ENCODE assay signal across 18 cellular contexts in genomic region chr16:84085774-84086173, GRCh38. TPM values are rescaled to one million over a fixed set of nuclear protein-coding genes. Genes with fewer than 3 reads are reported as not detected.
DNase-seq lines count a peak whose midpoint lies in the region; ATAC-seq and TF ChIP-seq lines count a peak whose summit lies in the region.
"Had no signal": no experiment of that assay in that cellular context is flagged by ENCODE, and none has a peak within 500 bp of the region (broad histone marks: within the 10 kb centered on the region; RNA-seq: fewer than 3 reads in every experiment).

No MANE protein-coding gene starts in this region.

- peak overlapping the region; percentile 82 for H3K27ac ChIP-seq in Karpas-422 (ENCODE audit: low read length)
- no peak overlapping the region for H3K27ac ChIP-seq in aorta (ENCODE audit: low read depth in 1 of 2, low read length in 2 of 2)
- H3K27ac ChIP-seq: hepatocyte had no signal

- peak overlapping the region; percentile 42 for H3K27ac Mint-ChIP-seq in activated CD8-positive, alpha-beta memory T cell treated with anti-CD3 and anti-CD28 coated beads, Interleukin-2, amount 10 ng/mL, durations not matched to agents 7 days and 5 days
- H3K27ac Mint-ChIP-seq in T-cell, result peak overlapping the region; percentile 30 to 46
- peak overlapping the region in 1 of 2 donors; percentile 57 for H3K27ac Mint-ChIP-seq in natural killer cell
- no peak overlapping the region for H3K27ac Mint-ChIP-seq in WTC11
- H3K27ac Mint-ChIP-seq: type B pancreatic cell had no signal

- H3K4me1 ChIP-seq in Karpas-422 (ENCODE audit: low read length) (peaks cover 53% of the 10 kb centered on the region), aorta (ENCODE audit: control insufficient read depth in 1 of 2, insufficient read depth in 2 of 2, low read length in 2 of 2) (no peaks in the 10 kb centered on the region)

- H3K4me1 Mint-ChIP-seq in activated CD8-positive, alpha-beta memory T cell treated with anti-CD3 and anti-CD28 coated beads, Interleukin-2, amount 10 ng/mL, durations not matched to agents 7 days and 5 days, result peaks cover 49% of the 10 kb centered on the region
- H3K4me1 Mint-ChIP-seq in T-cell, result peaks cover 37 to 52% (median 51%) of the 10 kb centered on the region in 3 donors
- H3K4me1 Mint-ChIP-seq in natural killer cell, result peaks cover 27 to 28% of the 10 kb centered on the region in 2 donors
- no peaks in the 10 kb centered on the region for H3K4me1 Mint-ChIP-seq in WTC11

- peaks cover 22% of the 10 kb centered on the region for H3K79me2 ChIP-seq in Karpas-422 (ENCODE audit: low read length)

- POLR2A ChIA-PET in T-cell (lab: Charles Lee), result no interaction called here
- POLR2A ChIA-PET in WTC11 (lab: Charles Lee), result no interaction called here

- no peaks in the 10 kb centered on the region for H4K20me1 ChIP-seq in Karpas-422 (ENCODE audit: insufficient read depth, low read depth, low read length)

- TF ChIP-seq CTCF in natural killer cell (IDR thresholded peaks at IDR 0.05), result no peak
- no peak for TF ChIP-seq CTCF in WTC11 (IDR thresholded peaks at IDR 0.05)

- no peaks in the 10 kb centered on the region for H3K27me3 ChIP-seq in Karpas-422 (ENCODE audit: low read length)
- no peaks in the 10 kb centered on the region for H3K27me3 ChIP-seq in aorta (ENCODE audit: control insufficient read depth in 1 of 2, insufficient read depth in 2 of 2, low read length in 1 of 2)
- H3K27me3 ChIP-seq: hepatocyte had no signal

- no peaks in the 10 kb centered on the region for H3K9me3 Mint-ChIP-seq in activated CD8-positive, alpha-beta memory T cell treated with anti-CD3 and anti-CD28 coated beads, Interleukin-2, amount 10 ng/mL, durations not matched to agents 7 days and 5 days (ENCODE audit: low read depth)
- H3K9me3 Mint-ChIP-seq in T-cell (no peaks in the 10 kb centered on the region), natural killer cell (no peaks in the 10 kb centered on the region), WTC11 (no peaks in the 10 kb centered on the region)
- H3K9me3 Mint-ChIP-seq: type B pancreatic cell had no signal

- intact Hi-C loops in natural killer cell (cut with micrococcal nuclease), result loop anchor here (2.0 kb wide), 1 partner anchor 101 kb away; the partner anchor contains the start of gene TAF1C
- intact Hi-C loops in aorta (cut with DNase I), result loop anchor here in 1 of 2 donors (2.0 kb wide), 1 partner anchor 101 kb away; the partner anchor contains the start of gene TAF1C

- peaks cover 36% of the 10 kb centered on the region for H3K36me3 Mint-ChIP-seq in activated CD8-positive, alpha-beta memory T cell treated with anti-CD3 and anti-CD28 coated beads, Interleukin-2, amount 10 ng/mL, durations not matched to agents 7 days and 5 days
- peaks cover 57% of the 10 kb centered on the region for H3K36me3 Mint-ChIP-seq in T-cell
- H3K36me3 Mint-ChIP-seq in natural killer cell, result peaks cover 11% of the 10 kb centered on the region
- H3K36me3 Mint-ChIP-seq in WTC11, result peaks cover 54% of the 10 kb centered on the region

- no peak for ATAC-seq in activated CD8-positive, alpha-beta memory T cell treated with anti-CD3 and anti-CD28 coated beads, Interleukin-2, amount 10 ng/mL, durations not matched to agents 7 days and 5 days
- ATAC-seq in T-cell (replicated peaks in 1 of 4) (no peak), natural killer cell (no peak), WTC11 (no peak), aorta (ENCODE audit: low FRiP score) (no peak)

- no peak overlapping the region for H3K4me3 Mint-ChIP-seq in activated CD8-positive, alpha-beta memory T cell treated with anti-CD3 and anti-CD28 coated beads, Interleukin-2, amount 10 ng/mL, durations not matched to agents 7 days and 5 days
- H3K4me3 Mint-ChIP-seq in T-cell (no peak overlapping the region), natural killer cell (peak overlapping the region; percentile 4), WTC11 (no peak overlapping the region)
- H3K4me3 Mint-ChIP-seq: type B pancreatic cell had no signal

- CTCF ChIA-PET in activated CD8-positive, alpha-beta memory T cell treated with anti-CD3 and anti-CD28 coated beads, Interleukin-2, amount 10 ng/mL, durations not matched to agents 7 days and 5 days (lab: Charles Lee), result interaction anchor here (1.2 to 9.3 kb wide), 11 partner anchors 8 to 100 kb away, joined by 4 to 143 read pairs (median 9); partner anchors contain the start of genes DNAAF1, HSDL1, MBTPS1 and TAF1C
- CTCF ChIA-PET in T-cell (lab: Charles Lee), result interaction anchor here (0.6 to 8.0 kb wide), 11 partner anchors 10 to 1939 kb away, joined by 3 to 67 read pairs (median 6); partner anchors contain the start of genes TAF1C (in 2 of the 2) and MBTPS1 (in 1 of the 2)
- CTCF ChIA-PET in WTC11 (lab: Charles Lee), result interaction anchor here (1.6 to 4.3 kb wide), 3 partner anchors 90 to 129 kb away, joined by 9 to 28 read pairs (median 12); partner anchors contain the start of gene TAF1C

- no peaks in the 10 kb centered on the region for H3K27me3 Mint-ChIP-seq in activated CD8-positive, alpha-beta memory T cell treated with anti-CD3 and anti-CD28 coated beads, Interleukin-2, amount 10 ng/mL, durations not matched to agents 7 days and 5 days
- H3K27me3 Mint-ChIP-seq in T-cell (no peaks in the 10 kb centered on the region), natural killer cell (ENCODE audit: low read depth in 2 of 2) (no peaks in the 10 kb centered on the region), WTC11 (ENCODE audit: low read depth) (no peaks in the 10 kb centered on the region)
- H3K27me3 Mint-ChIP-seq: type B pancreatic cell had no signal

- peak overlapping the region; percentile 33; the same call in 1 of the 2 replicates for H3K4me3 ChIP-seq in Karpas-422 (ENCODE audit: low read length)
- no peak overlapping the region for H3K4me3 ChIP-seq in aorta (ENCODE audit: low read length in 2 of 2)
- H3K4me3 ChIP-seq: hepatocyte had no signal

- no peak overlapping the region for H2AFZ ChIP-seq in Karpas-422 (ENCODE audit: low read length)
- H2AFZ ChIP-seq: hepatocyte had no signal

- peaks cover 32% of the 10 kb centered on the region; the same call in 1 of the 2 replicates for H3K36me3 ChIP-seq in Karpas-422 (ENCODE audit: insufficient read depth, low read length)
- peaks cover 6 to 10% of the 10 kb centered on the region in 2 donors for H3K36me3 ChIP-seq in aorta (ENCODE audit: control insufficient read depth in 1 of 2, insufficient read depth in 2 of 2, low read length in 1 of 2)

- H3K9me2 ChIP-seq in Karpas-422 (replicated peaks; ENCODE audit: insufficient read depth, low read length), result no peaks in the 10 kb centered on the region

- H3K9me3 ChIP-seq in Karpas-422 (ENCODE audit: low read length) (no peaks in the 10 kb centered on the region), aorta (ENCODE audit: control insufficient read depth, low read length) (no peaks in the 10 kb centered on the region)

- H3K4me2 ChIP-seq in Karpas-422 (ENCODE audit: low read depth, low read length, poor library complexity, severe bottlenecking), result peak overlapping the region; percentile 68
- H3K4me2 ChIP-seq: hepatocyte had no signal

- 42 to 43% methylated on average over 6 of the region's 6 CpGs for WGBS in aorta, 2 donors

- peak overlapping the region; percentile 55 for H3K9ac ChIP-seq in Karpas-422 (ENCODE audit: low read length)

- DNase-seq in activated CD8-positive, alpha-beta memory T cell treated with anti-CD3 and anti-CD28 coated beads, Interleukin-2, amount 10 ng/mL, durations not matched to agents 7 days and 5 days, result no peak
- no peak for DNase-seq in activated CD8-positive, alpha-beta memory T cell treated with anti-CD3 and anti-CD28 coated beads for 24 hours
- peak; percentile 63 for DNase-seq in Karpas-422
- DNase-seq in T-cell, result no peak
- DNase-seq in natural killer cell, result no peak
- DNase-seq in WTC11 (ENCODE audit: low spot score), result no peak
- no peak for DNase-seq in aorta
- DNase-seq in NCI-H446 treated with DMSO at 0.1 percent for 48 hours (lab: John Stamatoyannopoulos, UW), result no peak
- DNase-seq: activated CD4-positive, alpha-beta T cell treated with anti-CD3 and anti-CD28 coated beads, Interleukin-2, amount 50 U/mL, for 1 hour; central memory CD4-positive, alpha-beta T cell; DMS53; NCI-H1417; NCI-H526 treated with DMSO at 0.1 percent for 48 hours; nucleus accumbens had no signal

RNA-seq across cellular contexts. Expression of gene MBTPS1, which starts 31.0 kb away (rescaled TPM):
- total RNA-seq in activated CD8-positive, alpha-beta memory T cell treated with anti-CD3 and anti-CD28 coated beads, Interleukin-2, amount 10 ng/mL, durations not matched to agents 7 days and 5 days, result 10 to 100 TPM; 56.1 to 57.8 TPM
- 80.9 and 94.7 TPM in 2 replicates for total RNA-seq in Karpas-422 (2014; rRNA removed; shearing (Covaris generic); ENCODE audit: low replicate concordance)
- total RNA-seq in T-cell, result 100 to 1,000 TPM; 122 to 142 (median 131) TPM
- 100 to 1,000 TPM in 2 of 3 donors, 10 to 100 TPM in 1; 85.2 to 124 (median 113) TPM for total RNA-seq in natural killer cell
- total RNA-seq in WTC11 (2021), result 45.1 to 47.4 TPM (median 46.9 TPM) in 3 replicates
- total RNA-seq in aorta, result 100 to 1,000 TPM in 1 of 2 donors, 10 to 100 TPM in 1; 75.0 to 108 TPM
- 10 to 100 TPM; 28.9 to 68.3 TPM for polyA plus RNA-seq in aorta

RNA-seq across cellular contexts. Expression of gene SLC38A8, which starts 43.2 kb away (rescaled TPM):
- total RNA-seq in activated CD8-positive, alpha-beta memory T cell treated with anti-CD3 and anti-CD28 coated beads, Interleukin-2, amount 10 ng/mL, durations not matched to agents 7 days and 5 days, result not detected
- total RNA-seq in Karpas-422 (2014; rRNA removed; shearing (Covaris generic); ENCODE audit: low replicate concordance), result not detected in 2 replicates
- total RNA-seq in T-cell, result not detected
- total RNA-seq in natural killer cell, result not detected
- not detected in 3 replicates for total RNA-seq in WTC11 (2021)
- total RNA-seq in aorta, result not detected
- polyA plus RNA-seq in aorta, result not detected
- total RNA-seq: A673, hepatocyte, lower leg skin had no signal
- polyA plus RNA-seq: hepatocyte had no signal

RNA-seq across cellular contexts. Expression of gene HSDL1, which starts 59.2 kb away (rescaled TPM):
- total RNA-seq in activated CD8-positive, alpha-beta memory T cell treated with anti-CD3 and anti-CD28 coated beads, Interleukin-2, amount 10 ng/mL, durations not matched to agents 7 days and 5 days, result 10 to 100 TPM; 10.4 to 17.2 TPM
- total RNA-seq in Karpas-422 (2014; rRNA removed; shearing (Covaris generic); ENCODE audit: low replicate concordance), result 26.0 and 55.2 TPM in 2 replicates
- total RNA-seq in T-cell (10 to 100 TPM; 11.9 to 23.5 (median 20.4) TPM), natural killer cell (10 to 100 TPM; 11.2 to 15.3 (median 13.5) TPM), WTC11 (2021) (48.6 to 58.1 TPM (median 53.4 TPM) in 3 replicates), aorta (10 to 100 TPM; 14.6 to 20.5 TPM)
- polyA plus RNA-seq in aorta, result 10 to 100 TPM; 11.4 to 19.0 TPM

RNA-seq across cellular contexts. Expression of gene DNAAF1, which starts 59.3 kb away (rescaled TPM):
- total RNA-seq in activated CD8-positive, alpha-beta memory T cell treated with anti-CD3 and anti-CD28 coated beads, Interleukin-2, amount 10 ng/mL, durations not matched to agents 7 days and 5 days, result not detected
- total RNA-seq in Karpas-422 (2014; rRNA removed; shearing (Covaris generic); ENCODE audit: low replicate concordance), result not detected in 2 replicates
- under 1 TPM in 2 of 5 donors, not detected in 3; 0.16 to 0.32 TPM for total RNA-seq in T-cell
- total RNA-seq in natural killer cell, result 1 to 10 TPM in 1 of 3 donors, under 1 TPM in 2; 0.43 to 2.9 (median 0.95) TPM
- 0.09 to 0.62 TPM (median 0.20 TPM) in 3 replicates for total RNA-seq in WTC11 (2021)
- total RNA-seq in aorta, result under 1 TPM; 0.19 to 0.48 TPM
- polyA plus RNA-seq in aorta, result 1 to 10 TPM in 1 of 2 donors, not detected in 1; 1.4 TPM
- total RNA-seq: A673 had no signal
